ENCODE assay signal across 25 cellular contexts in genomic region chr6:161465403-161465802, GRCh38.
"Had no signal": no experiment of that assay in that cellular context is flagged by ENCODE, and none has a peak within 500 bp of the region (broad histone marks: within the 10 kb centered on the region; RNA-seq: fewer than 3 reads in every experiment).

No MANE protein-coding gene starts in this region.

- H3K4me3 Mint-ChIP-seq: dendritic cell treated with granulocyte-macrophage colony-stimulating factor and Interleukin-4, amounts not matched to agents 40 ng/mL and 50 ng/mL, for 4 days; effector memory CD8-positive, alpha-beta T cell; naive thymus-derived CD4-positive, alpha-beta T cell had no signal

- H3K4me1 ChIP-seq: colonic mucosa, esophagus squamous epithelium, gastrocnemius medialis, heart right ventricle, left lung, lower lobe of right lung had no signal

- H3K27me3 Mint-ChIP-seq: dendritic cell treated with granulocyte-macrophage colony-stimulating factor and Interleukin-4, amounts not matched to agents 40 ng/mL and 50 ng/mL, for 4 days; naive thymus-derived CD4-positive, alpha-beta T cell had no signal

- H3K27ac Mint-ChIP-seq: dendritic cell treated with granulocyte-macrophage colony-stimulating factor and Interleukin-4, amounts not matched to agents 40 ng/mL and 50 ng/mL, for 4 days; effector memory CD8-positive, alpha-beta T cell; naive thymus-derived CD4-positive, alpha-beta T cell had no signal

- H3K9me3 Mint-ChIP-seq: effector memory CD8-positive, alpha-beta T cell had no signal

- ATAC-seq: effector memory CD8-positive, alpha-beta T cell; esophagus mucosa; gastrocnemius medialis; heart right ventricle; left cardiac atrium; left lung; left ventricle myocardium superior; lower lobe of right lung; naive thymus-derived CD4-positive, alpha-beta T cell had no signal

- H3K4me3 ChIP-seq: colonic mucosa, esophagus squamous epithelium, gastrocnemius medialis, heart right ventricle, left lung, lower lobe of right lung had no signal

- H3K36me3 Mint-ChIP-seq: naive thymus-derived CD4-positive, alpha-beta T cell had no signal

- H3K27me3 ChIP-seq: colonic mucosa, esophagus squamous epithelium, gastrocnemius medialis, heart right ventricle, left lung had no signal

- FAIRE-seq: islet of Langerhans, keratinocyte had no signal

- H3K4me1 Mint-ChIP-seq: naive thymus-derived CD4-positive, alpha-beta T cell had no signal

- DNase-seq: colonic mucosa; cortex of kidney; effector CD8-positive, alpha-beta T cell; effector memory CD8-positive, alpha-beta T cell; erythroblast; esophagus squamous epithelium; foreskin fibroblast; foreskin melanocyte; gastrocnemius medialis; glutamatergic neuron; head of caudate nucleus; heart right ventricle; hippocampal formation; left cardiac atrium; left lung; left ventricle myocardium superior; lower lobe of right lung; mesenchymal stem cell; midbrain; naive thymus-derived CD4-positive, alpha-beta T cell had no signal

- H3K9me3 ChIP-seq: colonic mucosa, esophagus squamous epithelium, gastrocnemius medialis, heart right ventricle, left lung, lower lobe of right lung had no signal

- H3K36me3 ChIP-seq: colonic mucosa, esophagus squamous epithelium, gastrocnemius medialis, heart right ventricle, left lung, lower lobe of right lung had no signal

- H3K27ac ChIP-seq: colonic mucosa, epithelial cell of prostate, esophagus squamous epithelium, gastrocnemius medialis, heart right ventricle, left lung, lower lobe of right lung had no signal
